Comparison of ENCODE assay signal across 20 cellular contexts in genomic region chr13:96632536-96633320, GRCh38.
"Had no signal": no experiment of that assay in that cellular context is flagged by ENCODE, and none has a peak within 500 bp of the region (broad histone marks: within the 10 kb centered on the region; RNA-seq: fewer than 3 reads in every experiment).

No MANE protein-coding gene starts in this region.

- H3K4me2 ChIP-seq: smooth muscle cell had no signal

- H3K27me3 ChIP-seq: ascending aorta, foreskin keratinocyte, right lobe of liver, upper lobe of right lung had no signal

- H3K36me3 ChIP-seq: ascending aorta, right lobe of liver, upper lobe of right lung had no signal

- FAIRE-seq: keratinocyte had no signal

- H3K4me1 ChIP-seq: ascending aorta, foreskin keratinocyte, upper lobe of right lung had no signal

- H3K27ac ChIP-seq: ascending aorta, foreskin keratinocyte, right lobe of liver, upper lobe of right lung, VCaP had no signal

- DNase-seq: activated CD4-positive, CD25-positive, alpha-beta regulatory T cell treated with anti-CD3 and anti-CD28 coated beads, Interleukin-2, amount 50 U/mL, for 72 hours; activated CD8-positive, alpha-beta memory T cell treated with anti-CD3 and anti-CD28 coated beads for 24 hours; activated CD8-positive, alpha-beta memory T cell treated with anti-CD3 and anti-CD28 coated beads, Interleukin-2, amount 50 U/mL, for 48 hours; activated effector memory CD4-positive, alpha-beta T cell treated with Interleukin-2 at 50 U/mL for 16 hours; activated naive CD4-positive, alpha-beta T cell treated with anti-CD3 and anti-CD28 coated beads, Interleukin-2, amount 10 ng/mL, durations not matched to agents 7 days and 5 days; activated T-cell treated with anti-CD3 and anti-CD28 coated beads, Interleukin-2, amount 50 U/mL, for 48 hours; effector memory CD8-positive, alpha-beta T cell; foreskin keratinocyte; glutamatergic neuron; hippocampal formation; midbrain; right lobe of liver; stimulated activated naive B cell treated with anti-CD40 and anti-IgM and Interleukin-4, amounts not matched to agents 10 μg/mL and 1 μg/mL and 100 μg/mL, for 72 hours; T-helper 2 cell; upper lobe of right lung had no signal

- H3K4me3 ChIP-seq: ascending aorta, lung, right lobe of liver, smooth muscle cell, upper lobe of right lung had no signal

- H3K9me3 ChIP-seq: ascending aorta, right lobe of liver, upper lobe of right lung had no signal
